1 cellular context compared by ENCODE assay signal in the genomic region with DNA sequence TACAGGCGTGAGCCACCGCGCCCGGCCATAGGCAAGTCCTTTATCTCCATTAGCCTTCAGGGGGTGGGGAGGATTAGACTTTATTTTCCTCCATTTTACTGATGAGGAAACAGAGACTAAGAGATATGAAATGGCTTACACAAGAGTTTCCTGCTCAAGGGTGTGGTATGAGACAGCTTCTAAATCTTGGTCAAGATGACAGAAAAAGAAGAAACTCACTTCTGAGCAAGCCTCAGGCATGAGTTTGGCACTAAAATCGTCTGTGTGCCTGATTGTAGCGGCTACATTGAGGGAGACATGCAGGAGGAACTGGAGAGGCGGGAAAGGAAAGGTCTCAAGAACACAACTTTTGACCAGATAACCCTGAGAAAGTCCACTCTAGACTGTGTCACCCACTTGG.
TF ChIP-seq lines count a peak whose summit lies in the region.

No MANE protein-coding gene starts in this region.

TF ChIP-seq in K562, 482 proteins besides CTCF, POLR2A, EP300 and RAD21:
- TF ChIP-seq ZNF12 (CRISPR knock-in tag; IDR thresholded peaks at IDR 0.05) (no peak), NCOA4 (IDR thresholded peaks at IDR 0.05; ENCODE audit: partially characterized antibody) (no peak), ZNF212 (CRISPR knock-in tag; IDR thresholded peaks at IDR 0.05) (no peak), ID3 (CRISPR knock-in tag; IDR thresholded peaks at IDR 0.05) (no peak), ID3 (tag; IDR thresholded peaks at IDR 0.05) (no peak), HMG20B (CRISPR knock-in tag; IDR thresholded peaks at IDR 0.05) (no peak), RBM39 (optimal IDR thresholded peaks at IDR 0.05; ENCODE audit: low read depth, low read length) (no peak), ZZZ3 (IDR thresholded peaks at IDR 0.05) (no peak), ZNF507 (tag; conservative IDR thresholded peaks at IDR 0.05) (no peak), FOXJ2 (tag; IDR thresholded peaks at IDR 0.05) (no peak), BMI1 (IDR thresholded peaks at IDR 0.05; ENCODE audit: low read length) (no peak), BRF2 (IDR thresholded peaks at IDR 0.05; ENCODE audit: borderline replicate concordance, insufficient read depth, insufficient read length) (no peak), CGGBP1 (CRISPR knock-in tag; IDR thresholded peaks at IDR 0.05) (no peak), RAD51 (IDR thresholded peaks at IDR 0.05; ENCODE audit: borderline replicate concordance, low read depth) (no peak), SP1 (CRISPR knock-in tag; IDR thresholded peaks at IDR 0.05) (no peak), CEBPB (tag; IDR thresholded peaks at IDR 0.05) (peak; percentile 51), BDP1 (IDR thresholded peaks at IDR 0.05; ENCODE audit: insufficient read depth, insufficient read length) (no peak), IFI16 (CRISPR knock-in tag; IDR thresholded peaks at IDR 0.05) (no peak), TCF3 (CRISPR knock-in tag; IDR thresholded peaks at IDR 0.05) (no peak), TRIM28 (IDR thresholded peaks at IDR 0.05) (no peak), POLR2H (tag; IDR thresholded peaks at IDR 0.05; ENCODE audit: low read depth) (no peak), E2F6 (IDR thresholded peaks at IDR 0.05; ENCODE audit: borderline replicate concordance in 1 of 2, extremely low read depth in 1 of 2, insufficient read depth in 1 of 2, insufficient read length in 1 of 2, low read depth in 1 of 2, low read length in 1 of 2, poor library complexity in 1 of 2, severe bottlenecking in 1 of 2) (no peak), MEIS2 (IDR thresholded peaks at IDR 0.05; ENCODE audit: partially characterized antibody) (peak; percentile 3), TEAD4 (IDR thresholded peaks at IDR 0.05; ENCODE audit: low read length) (peak; percentile 20; the same call in 1 of the 2 replicates), TEAD4 (CRISPR knock-in tag; IDR thresholded peaks at IDR 0.05; ENCODE audit: borderline replicate concordance) (no peak)
- TF ChIP-seq, protein P1, sequence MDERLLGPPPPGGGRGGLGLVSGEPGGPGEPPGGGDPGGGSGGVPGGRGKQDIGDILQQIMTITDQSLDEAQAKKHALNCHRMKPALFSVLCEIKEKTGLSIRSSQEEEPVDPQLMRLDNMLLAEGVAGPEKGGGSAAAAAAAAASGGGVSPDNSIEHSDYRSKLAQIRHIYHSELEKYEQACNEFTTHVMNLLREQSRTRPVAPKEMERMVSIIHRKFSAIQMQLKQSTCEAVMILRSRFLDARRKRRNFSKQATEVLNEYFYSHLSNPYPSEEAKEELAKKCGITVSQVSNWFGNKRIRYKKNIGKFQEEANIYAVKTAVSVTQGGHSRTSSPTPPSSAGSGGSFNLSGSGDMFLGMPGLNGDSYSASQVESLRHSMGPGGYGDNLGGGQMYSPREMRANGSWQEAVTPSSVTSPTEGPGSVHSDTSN (CRISPR knock-in tag; IDR thresholded peaks at IDR 0.05; ENCODE audit: low read depth): no peak
- TF ChIP-seq, protein P1 (tag; conservative IDR thresholded peaks at IDR 0.05; ENCODE audit: low read depth): no peak
- TF ChIP-seq, protein P2, sequence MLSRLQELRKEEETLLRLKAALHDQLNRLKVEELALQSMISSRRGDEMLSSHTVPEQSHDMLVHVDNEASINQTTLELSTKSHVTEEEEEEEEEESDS (CRISPR knock-in tag; IDR thresholded peaks at IDR 0.05): no peak
TF ChIP-seq in K562: peak in this region for 3.
